In the genomic region with DNA sequence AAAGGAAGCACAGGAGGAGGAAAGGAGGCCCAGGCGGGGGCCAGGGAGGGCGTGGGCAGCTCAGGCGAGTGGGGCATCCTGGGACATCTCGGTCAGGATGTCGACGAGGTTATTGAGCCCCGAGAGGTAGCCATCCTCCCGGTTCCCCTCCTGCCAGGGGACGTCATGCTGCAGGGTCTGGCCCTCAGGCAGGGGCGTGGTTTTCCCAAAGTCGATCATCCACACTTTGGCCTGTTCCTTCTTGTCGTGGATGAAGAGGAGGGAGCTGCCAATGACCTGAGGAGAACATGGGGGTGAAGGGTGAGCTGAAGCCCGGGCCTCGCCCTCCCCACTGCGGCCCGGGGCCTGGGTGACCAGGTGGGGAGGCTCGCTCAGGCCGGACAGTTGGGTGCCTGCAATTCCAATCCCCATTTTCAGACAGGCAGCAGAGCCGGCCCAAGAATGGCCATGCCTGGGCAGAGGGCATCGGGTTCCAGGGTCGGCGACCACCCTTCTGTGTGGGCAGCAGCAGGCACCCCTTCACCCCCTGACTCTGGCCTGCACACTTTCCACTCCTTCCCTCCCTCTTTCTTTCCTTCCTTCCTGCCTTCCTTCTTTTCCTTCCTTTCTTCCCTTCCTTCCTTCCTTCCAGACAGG, we compare ENCODE assay signal across 9 cellular contexts.
DNase-seq lines count a peak whose midpoint lies in the region; ATAC-seq, FAIRE-seq and TF ChIP-seq lines count a peak whose summit lies in the region.
"Had no signal": no experiment of that assay in that cellular context is flagged by ENCODE, and none has a peak within 500 bp of the region (broad histone marks: within the 10 kb centered on the region; RNA-seq: fewer than 3 reads in every experiment).

No MANE protein-coding gene starts in this region.

- H3K27ac Mint-ChIP-seq in activated naive CD4-positive, alpha-beta T cell treated with anti-CD3 and anti-CD28 coated beads, Interleukin-2, amount 10 ng/mL, durations not matched to agents 7 days and 5 days: peak overlapping the region; percentile 95
- peak overlapping the region; percentile 84 for H3K27ac Mint-ChIP-seq in activated naive CD8-positive, alpha-beta T cell treated with anti-CD3 and anti-CD28 coated beads, Interleukin-2, amount 50 U/mL, for 24 hours
- H3K27ac Mint-ChIP-seq in memory B cell (peak overlapping the region; percentile 96), WTC11 (no peak overlapping the region)

- H3K9me3 Mint-ChIP-seq in activated naive CD4-positive, alpha-beta T cell treated with anti-CD3 and anti-CD28 coated beads, Interleukin-2, amount 10 ng/mL, durations not matched to agents 7 days and 5 days: no peaks in the 10 kb centered on the region
- H3K9me3 Mint-ChIP-seq in activated naive CD8-positive, alpha-beta T cell treated with anti-CD3 and anti-CD28 coated beads, Interleukin-2, amount 50 U/mL, for 24 hours: no peaks in the 10 kb centered on the region
- no peaks in the 10 kb centered on the region for H3K9me3 Mint-ChIP-seq in memory B cell
- H3K9me3 Mint-ChIP-seq in WTC11: no peaks in the 10 kb centered on the region
- H3K9me3 Mint-ChIP-seq: H9 had no signal

- no peak for TF ChIP-seq CTCF in uterus (IDR thresholded peaks at IDR 0.05)
- no peak for TF ChIP-seq CTCF in WTC11 (IDR thresholded peaks at IDR 0.05)

- DNase-seq in activated naive CD4-positive, alpha-beta T cell treated with anti-CD3 and anti-CD28 coated beads, Interleukin-2, amount 10 ng/mL, durations not matched to agents 7 days and 5 days: no peak
- DNase-seq in activated naive CD4-positive, alpha-beta T cell (lab: John Stamatoyannopoulos, UW): no peak
- no peak for DNase-seq in activated naive CD8-positive, alpha-beta T cell treated with anti-CD3 and anti-CD28 coated beads, Interleukin-2, amount 50 U/mL, for 24 hours
- no peak for DNase-seq in memory B cell (ENCODE audit: low spot score in 2 of 2)
- DNase-seq in uterus: peak in 1 of 2 donors; percentile 19
- no peak for DNase-seq in small intestine
- no peak for DNase-seq in WTC11 (ENCODE audit: low spot score)
- no peak for DNase-seq in urothelium cell line (ENCODE audit: low spot score)

- intact Hi-C loops in uterus (cut with DNase I; ENCODE audit: low total_unique reads): no loop called here

- POLR2A ChIA-PET in WTC11 (lab: Charles Lee): no interaction called here

- H3K36me3 Mint-ChIP-seq in activated naive CD4-positive, alpha-beta T cell treated with anti-CD3 and anti-CD28 coated beads, Interleukin-2, amount 10 ng/mL, durations not matched to agents 7 days and 5 days: peaks cover 65% of the 10 kb centered on the region
- peaks cover 25% of the 10 kb centered on the region for H3K36me3 Mint-ChIP-seq in activated naive CD8-positive, alpha-beta T cell treated with anti-CD3 and anti-CD28 coated beads, Interleukin-2, amount 50 U/mL, for 24 hours (ENCODE audit: low read depth)
- H3K36me3 Mint-ChIP-seq in memory B cell: peaks cover 26% of the 10 kb centered on the region
- H3K36me3 Mint-ChIP-seq in WTC11: no peaks in the 10 kb centered on the region

- CTCF ChIA-PET in activated naive CD4-positive, alpha-beta T cell treated with anti-CD3 and anti-CD28 coated beads, Interleukin-2, amount 10 ng/mL, durations not matched to agents 7 days and 5 days (lab: Charles Lee): interaction anchor here (0.7 to 5.6 kb wide), 21 partner anchors 8 to 248 kb away, joined by 3 to 75 read pairs (median 4); partner anchors contain the start of gene ITPKB
- CTCF ChIA-PET in WTC11 (lab: Charles Lee): interaction anchor here (1.0 to 2.0 kb wide), 4 partner anchors 9 to 193 kb away, joined by 3 to 14 read pairs (median 7); no protein-coding TSS in a partner anchor

- WGBS in small intestine, 3 donors: 87 to 90% (median 90%) methylated on average over 18 to 22 of the region's 22 CpGs

- H3K27me3 Mint-ChIP-seq in activated naive CD4-positive, alpha-beta T cell treated with anti-CD3 and anti-CD28 coated beads, Interleukin-2, amount 10 ng/mL, durations not matched to agents 7 days and 5 days: peaks cover 4% of the 10 kb centered on the region
- H3K27me3 Mint-ChIP-seq in activated naive CD8-positive, alpha-beta T cell treated with anti-CD3 and anti-CD28 coated beads, Interleukin-2, amount 50 U/mL, for 24 hours: no peaks in the 10 kb centered on the region
- no peaks in the 10 kb centered on the region for H3K27me3 Mint-ChIP-seq in memory B cell
- no peaks in the 10 kb centered on the region for H3K27me3 Mint-ChIP-seq in WTC11 (ENCODE audit: low read depth)

- ATAC-seq in activated naive CD8-positive, alpha-beta T cell treated with anti-CD3 and anti-CD28 coated beads, Interleukin-2, amount 50 U/mL, for 24 hours: no peak
- ATAC-seq in memory B cell (ENCODE audit: low read depth): no peak
- ATAC-seq in WTC11: no peak

- TF ChIP-seq POLR2A in uterus (IDR thresholded peaks at IDR 0.05): no peak

- no peaks in the 10 kb centered on the region for H3K27me3 ChIP-seq in uterus
- no peaks in the 10 kb centered on the region for H3K27me3 ChIP-seq in small intestine (ENCODE audit: control insufficient read depth in 2 of 2, insufficient read depth in 2 of 2, low read length in 2 of 2)

- peak overlapping the region; percentile 52 to 78 for H3K27ac ChIP-seq in uterus
- no peak overlapping the region for H3K27ac ChIP-seq in small intestine (ENCODE audit: low read depth in 1 of 2, low read length in 1 of 2)

- H3K4me3 ChIP-seq in uterus (no peak overlapping the region), small intestine (ENCODE audit: low read depth in 1 of 2, low read length in 2 of 2) (no peak overlapping the region)

- H3K9me3 ChIP-seq in uterus (no peaks in the 10 kb centered on the region), small intestine (ENCODE audit: control insufficient read depth, low read depth) (no peaks in the 10 kb centered on the region)

- peaks cover 55% of the 10 kb centered on the region for H3K4me1 Mint-ChIP-seq in activated naive CD4-positive, alpha-beta T cell treated with anti-CD3 and anti-CD28 coated beads, Interleukin-2, amount 10 ng/mL, durations not matched to agents 7 days and 5 days
- H3K4me1 Mint-ChIP-seq in activated naive CD8-positive, alpha-beta T cell treated with anti-CD3 and anti-CD28 coated beads, Interleukin-2, amount 50 U/mL, for 24 hours: peaks cover 52% of the 10 kb centered on the region
- H3K4me1 Mint-ChIP-seq in memory B cell: peaks cover 43% of the 10 kb centered on the region
- peaks cover 15% of the 10 kb centered on the region; the same call in 1 of the 2 replicates for H3K4me1 Mint-ChIP-seq in WTC11

- no peak for FAIRE-seq in small intestine (lab: Jason Lieb, UNC)
- FAIRE-seq in urothelium cell line (lab: Jason Lieb, UNC): no peak

- peaks cover 0 to 11% of the 10 kb centered on the region in 2 donors for H3K4me1 ChIP-seq in uterus
- no peaks in the 10 kb centered on the region for H3K4me1 ChIP-seq in small intestine (ENCODE audit: control insufficient read depth in 2 of 2, insufficient read depth in 1 of 2, low read depth in 1 of 2, low read length in 1 of 2)

- H3K4me3 Mint-ChIP-seq in activated naive CD4-positive, alpha-beta T cell treated with anti-CD3 and anti-CD28 coated beads, Interleukin-2, amount 10 ng/mL, durations not matched to agents 7 days and 5 days: peak overlapping the region; percentile 62
- H3K4me3 Mint-ChIP-seq in activated naive CD8-positive, alpha-beta T cell treated with anti-CD3 and anti-CD28 coated beads, Interleukin-2, amount 50 U/mL, for 24 hours: peak overlapping the region; percentile 68
- H3K4me3 Mint-ChIP-seq in memory B cell (peak overlapping the region; percentile 74), WTC11 (no peak overlapping the region)
- H3K4me3 Mint-ChIP-seq: H9 had no signal

- H3K36me3 ChIP-seq in uterus (no peaks in the 10 kb centered on the region), small intestine (ENCODE audit: control insufficient read depth in 2 of 2, insufficient read depth in 2 of 2, low read length in 2 of 2) (no peaks in the 10 kb centered on the region)

TF ChIP-seq in WTC11, 78 proteins besides CTCF, POLR2A, EP300 and RAD21 (continues in another document):
- TF ChIP-seq IRF2 (CRISPR knock-in tag; IDR thresholded peaks at IDR 0.05; ENCODE audit: borderline replicate concordance, low read depth) (no peak), FOXJ3 (CRISPR knock-in tag; IDR thresholded peaks at IDR 0.05; ENCODE audit: borderline replicate concordance) (no peak), ZNF671 (CRISPR knock-in tag; IDR thresholded peaks at IDR 0.05) (no peak), MXD4 (CRISPR knock-in tag; IDR thresholded peaks at IDR 0.05; ENCODE audit: borderline replicate concordance) (no peak), JUN (CRISPR knock-in tag; IDR thresholded peaks at IDR 0.05) (no peak)
- TF ChIP-seq, protein P1, sequence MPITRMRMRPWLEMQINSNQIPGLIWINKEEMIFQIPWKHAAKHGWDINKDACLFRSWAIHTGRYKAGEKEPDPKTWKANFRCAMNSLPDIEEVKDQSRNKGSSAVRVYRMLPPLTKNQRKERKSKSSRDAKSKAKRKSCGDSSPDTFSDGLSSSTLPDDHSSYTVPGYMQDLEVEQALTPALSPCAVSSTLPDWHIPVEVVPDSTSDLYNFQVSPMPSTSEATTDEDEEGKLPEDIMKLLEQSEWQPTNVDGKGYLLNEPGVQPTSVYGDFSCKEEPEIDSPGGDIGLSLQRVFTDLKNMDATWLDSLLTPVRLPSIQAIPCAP (CRISPR knock-in tag; IDR thresholded peaks at IDR 0.05): no peak
- TF ChIP-seq, protein P2, sequence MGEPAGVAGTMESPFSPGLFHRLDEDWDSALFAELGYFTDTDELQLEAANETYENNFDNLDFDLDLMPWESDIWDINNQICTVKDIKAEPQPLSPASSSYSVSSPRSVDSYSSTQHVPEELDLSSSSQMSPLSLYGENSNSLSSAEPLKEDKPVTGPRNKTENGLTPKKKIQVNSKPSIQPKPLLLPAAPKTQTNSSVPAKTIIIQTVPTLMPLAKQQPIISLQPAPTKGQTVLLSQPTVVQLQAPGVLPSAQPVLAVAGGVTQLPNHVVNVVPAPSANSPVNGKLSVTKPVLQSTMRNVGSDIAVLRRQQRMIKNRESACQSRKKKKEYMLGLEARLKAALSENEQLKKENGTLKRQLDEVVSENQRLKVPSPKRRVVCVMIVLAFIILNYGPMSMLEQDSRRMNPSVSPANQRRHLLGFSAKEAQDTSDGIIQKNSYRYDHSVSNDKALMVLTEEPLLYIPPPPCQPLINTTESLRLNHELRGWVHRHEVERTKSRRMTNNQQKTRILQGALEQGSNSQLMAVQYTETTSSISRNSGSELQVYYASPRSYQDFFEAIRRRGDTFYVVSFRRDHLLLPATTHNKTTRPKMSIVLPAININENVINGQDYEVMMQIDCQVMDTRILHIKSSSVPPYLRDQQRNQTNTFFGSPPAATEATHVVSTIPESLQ (CRISPR knock-in tag; IDR thresholded peaks at IDR 0.05): no peak

Comparison
In these comparisons a context has a peak if more than half of its experiments do, and no peak if none do; other contexts are left out.
1. H3K27ac ChIP-seq: peak in uterus (2 of 2); none in small intestine (0 of 2).